ENCODE assay signal across 22 cellular contexts in genomic region chr6:139698526-139699182, GRCh38.
DNase-seq lines count a peak whose midpoint lies in the region; ATAC-seq, FAIRE-seq and TF ChIP-seq lines count a peak whose summit lies in the region.
"Had no signal": no experiment of that assay in that cellular context is flagged by ENCODE, and none has a peak within 500 bp of the region (broad histone marks: within the 10 kb centered on the region; RNA-seq: fewer than 3 reads in every experiment).

No MANE protein-coding gene starts in this region.

- H3K9me3 ChIP-seq in mesenchymal stem cell (ENCODE audit: control insufficient read depth, low read length) (no peaks in the 10 kb centered on the region), H9 (ENCODE audit: control insufficient read depth, low read depth, low read length) (no peaks in the 10 kb centered on the region)
- H3K9me3 ChIP-seq: Peyer's patch had no signal

- no peak overlapping the region for H3K56ac ChIP-seq in H9 (ENCODE audit: insufficient read length, low read depth, low read length)

- CTCF ChIA-PET in Calu3 (lab: Charles Lee): interaction anchor here (0.6 to 0.7 kb wide), 2 partner anchors 66 to 101 kb away, joined by 3 to 4 read pairs; no protein-coding TSS in a partner anchor

- no peak overlapping the region for H3K18ac ChIP-seq in mesenchymal stem cell (ENCODE audit: low read depth in 1 of 2, low read length in 2 of 2)
- H3K18ac ChIP-seq in H9 (ENCODE audit: insufficient read length, low read depth, low read length): no peak overlapping the region

- TF ChIP-seq CTCF in Calu3 (IDR thresholded peaks at IDR 0.05; ENCODE audit: unreplicated experiment): no peak
- TF ChIP-seq CTCF in D721Med (IDR thresholded peaks at IDR 0.05; ENCODE audit: insufficient read depth, missing control alignments): no peak
- TF ChIP-seq CTCF in H9 (conservative IDR thresholded peaks at IDR 0.05): no peak

- H3K36me3 ChIP-seq in mesenchymal stem cell (ENCODE audit: control insufficient read depth in 1 of 2, insufficient read depth in 2 of 2, low read depth in 1 of 2, low read length in 2 of 2): no peaks in the 10 kb centered on the region
- H3K36me3 ChIP-seq: Peyer's patch had no signal

- BruUV-seq in Calu3 (replicated peaks; lab: Mats Ljungman, UMichigan): no TSS peak

- H3K27ac ChIP-seq in mesenchymal stem cell (ENCODE audit: low read length, poor library complexity, severe bottlenecking) (peak overlapping the region; percentile 28), H9 (ENCODE audit: insufficient read length, low read depth, low read length) (no peak overlapping the region)
- H3K27ac ChIP-seq: dorsolateral prefrontal cortex, foreskin keratinocyte, Peyer's patch had no signal

- no peak overlapping the region for H3K4me3 ChIP-seq in mesenchymal stem cell (ENCODE audit: insufficient read depth in 1 of 2, low read depth in 1 of 2, low read length in 2 of 2)
- H3K4me3 ChIP-seq: dorsolateral prefrontal cortex, Peyer's patch had no signal

- H3K14ac ChIP-seq in mesenchymal stem cell (ENCODE audit: low read length in 2 of 2) (no peak overlapping the region), H9 (ENCODE audit: insufficient read depth, low read length) (no peak overlapping the region)

- intact Hi-C loops in Calu3 (cut with micrococcal nuclease; ENCODE audit: unreplicated experiment): loop anchor here (10.0 kb wide), 1 partner anchor 104 kb away; no protein-coding TSS in a partner anchor

- peaks cover 8% of the 10 kb centered on the region for H3K4me1 Mint-ChIP-seq in Calu3 (ENCODE audit: low read depth, unreplicated experiment)
- no peaks in the 10 kb centered on the region for H3K4me1 Mint-ChIP-seq in H9
- H3K4me1 Mint-ChIP-seq: B cell had no signal

- H2BK5ac ChIP-seq in mesenchymal stem cell (ENCODE audit: low read depth, low read length, poor library complexity, severe bottlenecking): no peak overlapping the region
- no peak overlapping the region for H2BK5ac ChIP-seq in H9 (ENCODE audit: insufficient read length, low read length)

- H3K4me2 ChIP-seq in mesenchymal stem cell (ENCODE audit: low read length, poor library complexity, severe bottlenecking) (no peak overlapping the region), H9 (ENCODE audit: insufficient read depth, insufficient read length, low read length) (no peak overlapping the region)

- H2AK5ac ChIP-seq in mesenchymal stem cell (ENCODE audit: low read length, severe bottlenecking) (no peak overlapping the region), H9 (ENCODE audit: insufficient read length, low read length) (no peak overlapping the region)

- no peaks in the 10 kb centered on the region for H3K23me2 ChIP-seq in H9 (ENCODE audit: insufficient read length, low read depth, low read length, poor library complexity, severe bottlenecking)

- H4K20me1 ChIP-seq in H9 (ENCODE audit: control insufficient read depth, insufficient read depth, insufficient read length): no peaks in the 10 kb centered on the region

- no peak overlapping the region for H3T11ph ChIP-seq in H9 (ENCODE audit: low read length)

- H3K27me3 ChIP-seq in mesenchymal stem cell (ENCODE audit: control insufficient read depth in 1 of 2, insufficient read depth in 1 of 2, low read length in 2 of 2) (no peaks in the 10 kb centered on the region), H9 (ENCODE audit: insufficient read depth, low read length) (no peaks in the 10 kb centered on the region)
- H3K27me3 ChIP-seq: dorsolateral prefrontal cortex, foreskin keratinocyte, Peyer's patch had no signal

- H4K8ac ChIP-seq in mesenchymal stem cell (ENCODE audit: low read length): no peak overlapping the region
- no peak overlapping the region for H4K8ac ChIP-seq in H9 (replicated peaks; ENCODE audit: insufficient read length, low read depth, low read length)

- H3K9ac ChIP-seq in mesenchymal stem cell (ENCODE audit: low read length) (no peak overlapping the region), H9 (ENCODE audit: extremely low read depth, insufficient read length, low read length) (no peak overlapping the region)

- H3K79me1 ChIP-seq in mesenchymal stem cell (replicated peaks; ENCODE audit: low read length, poor library complexity, severe bottlenecking) (no peaks in the 10 kb centered on the region), H9 (ENCODE audit: insufficient read depth, low read depth, low read length, poor library complexity, severe bottlenecking) (no peaks in the 10 kb centered on the region)

- DNase-seq in Calu3 (peak; percentile 19), NOMO-1 (lab: John Stamatoyannopoulos, UW; ENCODE audit: unreplicated experiment in 2 of 2) (peak; percentile 77 to 90), fibroblast of peridontal ligament (ENCODE audit: extremely low read depth) (peak; percentile 51), mesenchymal stem cell (no peak), D721Med (ENCODE audit: insufficient read length, low spot score) (no peak), NCI-H187 treated with DMSO at 0.1 percent for 48 hours (lab: John Stamatoyannopoulos, UW) (no peak), H9 (no peak)
- DNase-seq: activated CD4-positive, alpha-beta T cell treated with anti-CD3 and anti-CD28 coated beads for 1 hour; activated T-cell treated with anti-CD3 and anti-CD28 coated beads, Interleukin-2, amount 50 U/mL, for 1 hour; amniotic stem cell; DMS153; dorsolateral prefrontal cortex; MM.1S; NCI-H446; Peyer's patch; retina; stimulated activated CD4-positive, alpha-beta T cell treated with anti-CD3 and anti-CD28 coated beads, Interleukin-2, amount 100 ng/mL, for 48 hours; T-helper 17 cell had no signal

- H3K27me3 Mint-ChIP-seq in Calu3 (ENCODE audit: unreplicated experiment) (no peaks in the 10 kb centered on the region), H9 (ENCODE audit: low read depth) (no peaks in the 10 kb centered on the region)
- H3K27me3 Mint-ChIP-seq: T-helper 17 cell had no signal

- H3K79me2 ChIP-seq in H9 (ENCODE audit: insufficient read depth, low read length): no peaks in the 10 kb centered on the region

- H2BK15ac ChIP-seq in mesenchymal stem cell (ENCODE audit: low read depth, poor library complexity, severe bottlenecking): no peak overlapping the region
- no peak overlapping the region for H2BK15ac ChIP-seq in H9 (ENCODE audit: low read depth, low read length)

- no CpG with 5 or more reads among the region's 3 CpGs for WGBS in mesenchymal stem cell
- no CpG with 5 or more reads among the region's 3 CpGs for WGBS in H9 (ENCODE audit: extremely low coverage, insufficient read length, low lambda C conversion rate)

- peaks cover 1% of the 10 kb centered on the region for H3K4me1 ChIP-seq in mesenchymal stem cell (ENCODE audit: control insufficient read depth, insufficient read depth, low read depth, low read length)
- H3K4me1 ChIP-seq in H9 (ENCODE audit: insufficient read depth, low read length): no peaks in the 10 kb centered on the region
- H3K4me1 ChIP-seq: foreskin keratinocyte, Peyer's patch had no signal

- no peak for ATAC-seq in GM18520 (IDR thresholded peaks at IDR 0.05; ENCODE audit: unreplicated experiment)
- ATAC-seq: foreskin keratinocyte, T-helper 17 cell had no signal

- no peak overlapping the region for H3K23ac ChIP-seq in mesenchymal stem cell (ENCODE audit: low read length in 2 of 2)
- no peak overlapping the region for H3K23ac ChIP-seq in H9 (ENCODE audit: insufficient read length, low read depth, low read length)

- no peak overlapping the region for H4K5ac ChIP-seq in H9 (ENCODE audit: insufficient read length, low read depth, low read length)

- H3K9me3 Mint-ChIP-seq in Calu3 (ENCODE audit: low read depth, unreplicated experiment) (peaks cover 4% of the 10 kb centered on the region), H9 (peaks cover 4 to 5% of the 10 kb centered on the region in 2 experiments; a peak in 3 of 5 replicates)
- H3K9me3 Mint-ChIP-seq: HFFc6 had no signal

- H3K4me3 Mint-ChIP-seq in Calu3 (ENCODE audit: low read depth, unreplicated experiment) (no peak overlapping the region), H9 (no peak overlapping the region)
- H3K4me3 Mint-ChIP-seq: B cell, HFFc6, T-helper 17 cell had no signal

- H3K4ac ChIP-seq in mesenchymal stem cell (ENCODE audit: low read depth in 1 of 2, low read length in 2 of 2): no peak overlapping the region
- no peak overlapping the region for H3K4ac ChIP-seq in H9 (ENCODE audit: low read depth, low read length)

- H3K36me3 Mint-ChIP-seq in Calu3 (ENCODE audit: insufficient read depth, unreplicated experiment) (no peaks in the 10 kb centered on the region), H9 (ENCODE audit: insufficient read depth in 1 of 3, low read depth in 3 of 3) (peaks cover 0 to 4% (median 1%) of the 10 kb centered on the region in 3 experiments; a peak in 4 of 7 replicates)

- H2AFZ ChIP-seq in mesenchymal stem cell (ENCODE audit: low read depth, low read length) (no peak overlapping the region), H9 (ENCODE audit: low read length) (no peak overlapping the region)

- FAIRE-seq in D721Med (lab: Jason Lieb, UNC): no peak

- no peak overlapping the region for H2BK120ac ChIP-seq in mesenchymal stem cell (ENCODE audit: low read depth, low read length)
- H2BK120ac ChIP-seq in H9 (ENCODE audit: low read depth, low read length, poor library complexity, severe bottlenecking): no peak overlapping the region

- H4K91ac ChIP-seq in mesenchymal stem cell (ENCODE audit: low read length) (no peak overlapping the region), H9 (ENCODE audit: insufficient read length, low read depth, low read length) (no peak overlapping the region)

- H2BK12ac ChIP-seq in mesenchymal stem cell (ENCODE audit: low read length in 2 of 2): no peak overlapping the region
- no peak overlapping the region for H2BK12ac ChIP-seq in H9 (ENCODE audit: insufficient read length, low read depth, low read length)

- no peak overlapping the region for H3K27ac Mint-ChIP-seq in Calu3 (ENCODE audit: unreplicated experiment)
- H3K27ac Mint-ChIP-seq in H9: no peak overlapping the region
- H3K27ac Mint-ChIP-seq: B cell, HFFc6, T-helper 17 cell had no signal

- no peak overlapping the region for H2BK20ac ChIP-seq in H9 (ENCODE audit: low read depth, low read length, poor library complexity, severe bottlenecking)

Comparison
In these comparisons a context has a peak if more than half of its experiments do, and no peak if none do; other contexts are left out.
1. DNase-seq: peak in Calu3 (single experiment), NOMO-1 (2 of 2) and fibroblast of peridontal ligament (single experiment); none in mesenchymal stem cell (single experiment), D721Med (single experiment), NCI-H187 treated with DMSO at 0.1 percent for 48 hours (single experiment) and H9 (single experiment).